ENCODE assay signal across 8 cellular contexts in the genomic region with DNA sequence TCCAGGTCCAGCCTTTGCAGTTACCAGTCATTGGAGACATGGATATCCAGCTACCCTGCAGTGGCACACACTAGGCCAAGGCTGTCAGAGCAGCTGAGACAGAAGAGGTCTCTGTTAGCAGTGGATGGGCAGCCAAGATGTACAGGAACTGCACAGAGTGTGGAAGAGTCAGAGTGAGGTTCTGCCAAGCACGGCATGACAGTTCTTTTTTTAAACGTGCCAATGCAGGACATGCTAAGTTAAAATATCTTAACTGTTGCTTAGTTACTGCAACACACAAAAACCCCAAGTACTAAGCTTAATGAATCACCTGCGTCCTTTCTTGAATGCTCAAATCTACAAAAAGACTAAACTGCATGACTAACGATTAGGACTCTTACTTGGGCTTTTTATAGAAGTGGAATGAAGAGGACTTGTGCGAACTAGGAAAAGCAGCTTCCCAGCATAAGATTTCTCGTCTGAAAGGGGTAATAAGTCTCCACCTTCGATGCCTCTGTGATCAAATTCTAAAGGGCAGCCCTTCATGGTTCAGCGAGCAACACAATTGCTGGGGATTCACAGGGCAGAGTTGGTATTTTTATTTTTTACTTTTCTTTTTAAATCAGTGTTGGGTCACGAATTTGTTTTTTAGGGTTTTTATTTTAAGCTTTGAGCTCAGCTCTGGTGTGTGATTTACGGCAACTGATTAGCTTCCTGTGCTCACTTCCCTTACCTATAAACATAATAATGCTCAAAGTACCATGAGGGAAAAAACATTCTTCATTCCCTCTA. TPM values are rescaled to one million over a fixed set of nuclear protein-coding genes. Genes with fewer than 3 reads are reported as not detected.
A peak's percentile ranks its signal among the peaks of the same experiment; 100 is the strongest.
DNase-seq lines count a peak whose midpoint lies in the region; ATAC-seq and TF ChIP-seq lines count a peak whose summit lies in the region.

No MANE protein-coding gene starts in this region.

- H3K9me1 ChIP-seq in IMR-90 (ENCODE audit: insufficient read depth, low read length), result peaks cover 10% of the 10 kb centered on the region

- peak overlapping the region in 1 of 2 experiments; percentile 49; a peak in 2 of 4 replicates for H4K8ac ChIP-seq in IMR-90 (ENCODE audit: low read depth in 2 of 2, low read length in 2 of 2)

- TF ChIP-seq RAD21 in IMR-90 (IDR thresholded peaks at IDR 0.05; ENCODE audit: low read length), result no peak

- H3K9ac ChIP-seq in IMR-90 (ENCODE audit: low read depth, low read length), result peak overlapping the region; percentile 41; the same call in 1 of the 2 replicates

- H2AK9ac ChIP-seq in IMR-90 (replicated peaks; ENCODE audit: low read depth, low read length, poor library complexity), result no peak overlapping the region

- POLR2A ChIA-PET in IMR-90 (lab: Charles Lee; ENCODE audit: unreplicated experiment), result interaction anchor here (0.6 kb wide), 1 partner anchor 19 kb away, joined by 3 read pairs; no protein-coding TSS in a partner anchor

- H2BK20ac ChIP-seq in IMR-90 (ENCODE audit: low read depth, low read length), result peak overlapping the region; percentile 2; the same call in 1 of the 2 replicates

- H3K4me2 ChIP-seq in IMR-90 (ENCODE audit: low read depth, low read length), result peak overlapping the region; percentile 61; the same call in 1 of the 2 replicates

- in situ Hi-C loops in IMR-90 (cut with MboI; ENCODE audit: low sequenced_read_pairs), result no loop called here

- BruUV-seq in IMR-90 (replicated peaks; lab: Mats Ljungman, UMichigan), result no TSS peak

- H3K23ac ChIP-seq in IMR-90 (ENCODE audit: low read depth, low read length), result peak overlapping the region; percentile 67

- TF ChIP-seq CTCF in IMR-90 (conservative IDR thresholded peaks at IDR 0.05; ENCODE audit: low read depth, low read length), result no peak
- TF ChIP-seq CTCF in adrenal gland (IDR thresholded peaks at IDR 0.05), result no peak
- no peak for TF ChIP-seq CTCF in right atrium auricular region (IDR thresholded peaks at IDR 0.05)
- no peak for TF ChIP-seq CTCF in spleen (IDR thresholded peaks at IDR 0.05 in 8 of 11, conservative IDR thresholded peaks at IDR 0.05 in 3 of 11)

- no peaks in the 10 kb centered on the region for H3K27me3 ChIP-seq in IMR-90 (ENCODE audit: control insufficient read depth, insufficient read depth, low read length)
- no peaks in the 10 kb centered on the region for H3K27me3 ChIP-seq in adrenal gland
- no peaks in the 10 kb centered on the region for H3K27me3 ChIP-seq in right atrium auricular region
- no peaks in the 10 kb centered on the region for H3K27me3 ChIP-seq in spleen (replicated peaks in 1 of 7)

- H2BK5ac ChIP-seq in IMR-90 (ENCODE audit: low read depth, low read length, poor library complexity, severe bottlenecking), result peak overlapping the region; percentile 92

- H3K4me3 ChIP-seq in IMR-90 (ENCODE audit: insufficient read depth, low read depth, low read length), result no peak overlapping the region
- peak overlapping the region in 1 of 4 donors; percentile 18 for H3K4me3 ChIP-seq in adrenal gland
- peak overlapping the region in 1 of 2 donors; percentile 9 for H3K4me3 ChIP-seq in right atrium auricular region
- H3K4me3 ChIP-seq in spleen, result peak overlapping the region in 1 of 8 donors; percentile 26

- DNase-seq in GM04503 (ENCODE audit: low read depth), result peak; percentile 95
- DNase-seq in IMR-90, result peak; percentile 94
- DNase-seq in adrenal gland, result peak in 4 of 7 donors; percentile 24 to 58 (median 38)
- DNase-seq in right atrium auricular region (ENCODE audit: low spot score), result no peak
- DNase-seq in spleen, result no peak
- no peak for DNase-seq in NCI-H1694 treated with DMSO at 0.1 percent for 48 hours (lab: John Stamatoyannopoulos, UW)
- DNase-seq in NCI-H1436 (lab: John Stamatoyannopoulos, UW), result no peak

- no peak overlapping the region for H4K5ac ChIP-seq in IMR-90 (ENCODE audit: low read depth, low read length)

- dilution Hi-C loops in IMR-90 (cut with HindIII; ENCODE audit: low sequenced_read_pairs, unreplicated experiment), result no loop called here

- H4K91ac ChIP-seq in IMR-90 (ENCODE audit: insufficient read depth, low read depth, low read length), result 0 out of 2 replicates have a peak overlapping the region, but pooled peaks have one; percentile 26

- H2BK15ac ChIP-seq in IMR-90 (ENCODE audit: low read depth, low read length), result no peak overlapping the region

- no peaks in the 10 kb centered on the region for H3K9me3 ChIP-seq in IMR-90 (ENCODE audit: control insufficient read depth, insufficient read depth, low read length)
- no peaks in the 10 kb centered on the region for H3K9me3 ChIP-seq in adrenal gland (replicated peaks in 1 of 3)
- H3K9me3 ChIP-seq in right atrium auricular region, result no peaks in the 10 kb centered on the region
- no peaks in the 10 kb centered on the region for H3K9me3 ChIP-seq in spleen

- intact Hi-C loops in IMR-90 (cut with micrococcal nuclease), result no loop called here
- intact Hi-C loops in adrenal gland (cut with DNase I), result no loop called here
- intact Hi-C loops in spleen (cut with DNase I; ENCODE audit: low total_unique reads), result no loop called here

- peak; percentile 32 for ATAC-seq in GM21390 (IDR thresholded peaks at IDR 0.05; ENCODE audit: unreplicated experiment)
- ATAC-seq in IMR-90 (ENCODE audit: low read depth), result peak; percentile 47

- peak overlapping the region; percentile 59 for H3K4ac ChIP-seq in IMR-90 (ENCODE audit: low read depth, low read length)

- peaks cover 4% of the 10 kb centered on the region; the same call in 1 of the 2 replicates for H4K20me1 ChIP-seq in IMR-90 (ENCODE audit: insufficient read depth, low read length)

- peaks cover 15% of the 10 kb centered on the region for H3K4me1 ChIP-seq in IMR-90 (ENCODE audit: control insufficient read depth, insufficient read depth, low read length)
- peaks cover 7 to 19% of the 10 kb centered on the region in 2 donors for H3K4me1 ChIP-seq in adrenal gland (replicated peaks in 1 of 2)
- H3K4me1 ChIP-seq in right atrium auricular region, result peaks cover 0 to 28% of the 10 kb centered on the region in 2 donors
- H3K4me1 ChIP-seq in spleen, result peaks cover 10 to 62% (median 21%) of the 10 kb centered on the region in 6 donors

- peaks cover 0 to 22% of the 10 kb centered on the region in 2 experiments; a peak in 2 of 4 replicates for H3K79me1 ChIP-seq in IMR-90 (ENCODE audit: low read depth in 1 of 2, low read length in 2 of 2)

- H2AFZ ChIP-seq in IMR-90 (replicated peaks; ENCODE audit: low read length, poor library complexity), result peak overlapping the region; percentile 15

- peak overlapping the region; percentile 66; the same call in 1 of the 2 replicates for H2AK5ac ChIP-seq in IMR-90 (ENCODE audit: low read depth, low read length)

- peak overlapping the region; percentile 68 for H3K14ac ChIP-seq in IMR-90 (replicated peaks; ENCODE audit: low read depth, low read length)

- H3K18ac ChIP-seq in IMR-90 (ENCODE audit: low read depth, low read length), result peak overlapping the region; percentile 46; the same call in 1 of the 2 replicates

- H3K36me3 ChIP-seq in IMR-90 (ENCODE audit: control insufficient read depth, insufficient read depth, low read length) (peaks cover 1% of the 10 kb centered on the region; the same call in 1 of the 2 replicates), adrenal gland (replicated peaks in 1 of 2) (no peaks in the 10 kb centered on the region), right atrium auricular region (peaks cover 3% of the 10 kb centered on the region), spleen (peaks cover 0 to 12% (median 3%) of the 10 kb centered on the region in 6 donors)

- TF ChIP-seq POLR2A in IMR-90 (IDR thresholded peaks at IDR 0.05; ENCODE audit: low read depth, low read length) (peak; percentile 47; the same call in 1 of the 2 replicates), adrenal gland (IDR thresholded peaks at IDR 0.05) (no peak), spleen (IDR thresholded peaks at IDR 0.05) (no peak)

- WGBS in IMR-90 (ENCODE audit: extremely low coverage in 2 of 2, insufficient read length in 1 of 2), 2 experiments, result no CpG with 5 or more reads among the region's 10 CpGs
- 9 to 12% (median 11%) methylated on average over 10 of the region's 10 CpGs for WGBS in adrenal gland, 4 donors
- 12 to 18% (median 16%) methylated on average over 10 of the region's 10 CpGs for WGBS in spleen, 5 donors

- CTCF ChIA-PET in IMR-90 (lab: Yijun Ruan, JAX), result interaction anchor here (0.6 to 1.6 kb wide), 2 partner anchors 21 to 101 kb away, joined by 3 to 10 read pairs; a partner anchor contains a TSS

- H3K56ac ChIP-seq in IMR-90 (ENCODE audit: extremely low read depth, insufficient read depth, low read length), result no peak overlapping the region; the same call in 1 of the 2 replicates

- peak overlapping the region; percentile 53; the same call in 1 of the 2 replicates for H2BK120ac ChIP-seq in IMR-90 (ENCODE audit: low read depth, low read length)

- H3K27ac ChIP-seq in IMR-90 (ENCODE audit: insufficient read depth, low read length) (peak overlapping the region; percentile 64), adrenal gland (peak overlapping the region in 3 of 5 donors; percentile 4 to 45 (median 24)), right atrium auricular region (peak overlapping the region; percentile 73 to 79), spleen (peak overlapping the region; percentile 16 to 71 (median 52))

RNA-seq across cellular contexts. Expression of a gene that starts 20.6 kb away (rescaled TPM):
- 37.2 and 44.8 TPM in 2 replicates for total RNA-seq in IMR-90 (2012; rRNA removed)
- 168 and 201 TPM in 2 replicates for polyA plus RNA-seq in IMR-90 (2012; rRNA removed)
- polyA plus RNA-seq in IMR-90 (2012; cell fraction: cytosol; rRNA removed), result 131 and 180 TPM in 2 replicates
- polyA plus RNA-seq in IMR-90 (2012; cell fraction: nucleus; rRNA removed; ENCODE audit: low replicate concordance), result 51.1 and 80.0 TPM in 2 replicates
- total RNA-seq in adrenal gland, result 100 to 1,000 TPM in 2 of 8 donors, 10 to 100 TPM in 6; 44.5 to 132 (median 85.2) TPM
- 100 to 1,000 TPM in 1 of 3 donors, 10 to 100 TPM in 2; 23.2 to 114 (median 25.0) TPM for polyA plus RNA-seq in adrenal gland
- total RNA-seq in right atrium auricular region, result 100 to 1,000 TPM in 1 of 2 donors, 10 to 100 TPM in 1; 81.2 to 111 TPM
- total RNA-seq in spleen, result 10 to 100 TPM; 49.8 to 72.5 (median 63.5) TPM
- 10 to 100 TPM; 20.8 to 28.9 (median 24.8) TPM for polyA plus RNA-seq in spleen

RNA-seq across cellular contexts. Expression of a gene that starts 45.0 kb away (rescaled TPM):
- total RNA-seq in IMR-90 (2012; rRNA removed) (12.7 and 21.7 TPM in 2 replicates), adrenal gland (10 to 100 TPM in 6 of 8 donors, 1 to 10 TPM in 2; 8.0 to 23.1 (median 15.9) TPM), right atrium auricular region (10 to 100 TPM; 13.1 to 13.6 TPM), spleen (10 to 100 TPM; 20.0 to 26.3 (median 23.8) TPM)
- polyA plus RNA-seq in IMR-90 (2012; rRNA removed) (3.3 and 4.6 TPM in 2 replicates), adrenal gland (10 to 100 TPM in 1 of 3 donors, 1 to 10 TPM in 2; 4.5 to 12.0 (median 6.4) TPM), spleen (1 to 10 TPM; 6.4 to 9.3 (median 7.7) TPM)
- 0.64 and 0.76 TPM in 2 replicates for polyA plus RNA-seq in IMR-90 (2012; cell fraction: cytosol; rRNA removed)
- 0.88 and 4.1 TPM in 2 replicates for polyA plus RNA-seq in IMR-90 (2012; cell fraction: nucleus; rRNA removed; ENCODE audit: low replicate concordance)

RNA-seq across cellular contexts. Expression of a gene that starts 45.2 kb away (rescaled TPM):
- 13.1 and 17.5 TPM in 2 replicates for total RNA-seq in IMR-90 (2012; rRNA removed)
- polyA plus RNA-seq in IMR-90 (2012; rRNA removed), result 3.7 and 4.4 TPM in 2 replicates
- 0.48 and 0.61 TPM in 2 replicates for polyA plus RNA-seq in IMR-90 (2012; cell fraction: cytosol; rRNA removed)
- polyA plus RNA-seq in IMR-90 (2012; cell fraction: nucleus; rRNA removed; ENCODE audit: low replicate concordance), result 0.27 and 1.9 TPM in 2 replicates
- total RNA-seq in adrenal gland, result 1 to 10 TPM; 1.6 to 6.3 (median 3.0) TPM
- 1 to 10 TPM in 2 of 3 donors, under 1 TPM in 1; 0.64 to 3.7 (median 1.9) TPM for polyA plus RNA-seq in adrenal gland
- total RNA-seq in right atrium auricular region, result under 1 TPM; 0.59 to 0.94 TPM
- 1 to 10 TPM; 2.8 to 6.3 (median 5.3) TPM for total RNA-seq in spleen
- 1 to 10 TPM; 1.4 to 2.9 (median 2.3) TPM for polyA plus RNA-seq in spleen

RNA-seq across cellular contexts. Expression of a gene that starts 57.0 kb away (rescaled TPM):
- total RNA-seq in IMR-90 (2012; rRNA removed), result 84.4 and 145 TPM in 2 replicates
- polyA plus RNA-seq in IMR-90 (2012; rRNA removed), result 171 and 200 TPM in 2 replicates
- 106 and 210 TPM in 2 replicates for polyA plus RNA-seq in IMR-90 (2012; cell fraction: cytosol; rRNA removed)
- 122 and 127 TPM in 2 replicates for polyA plus RNA-seq in IMR-90 (2012; cell fraction: nucleus; rRNA removed; ENCODE audit: low replicate concordance)
- total RNA-seq in adrenal gland, result 100 to 1,000 TPM in 5 of 8 donors, 10 to 100 TPM in 3; 44.3 to 248 (median 120) TPM
- polyA plus RNA-seq in adrenal gland, result 100 to 1,000 TPM in 2 of 3 donors, 10 to 100 TPM in 1; 46.6 to 241 (median 174) TPM
- 100 to 1,000 TPM; 178 to 184 TPM for total RNA-seq in right atrium auricular region
- total RNA-seq in spleen, result 10 to 100 TPM; 37.4 to 71.1 (median 48.8) TPM
- 100 to 1,000 TPM in 1 of 3 donors, 10 to 100 TPM in 2; 61.1 to 201 (median 69.1) TPM for polyA plus RNA-seq in spleen

Comparison
In these comparisons a context has a peak if more than half of its experiments do, and no peak if none do; other contexts are left out.
1. DNase-seq: peak in GM04503 (single experiment), IMR-90 (single experiment) and adrenal gland (4 of 7); none in right atrium auricular region (single experiment), spleen (single experiment), NCI-H1694 treated with DMSO at 0.1 percent for 48 hours (single experiment) and NCI-H1436 (single experiment).
2. H3K27ac ChIP-seq: peak in every context shown above with its lines; median percentile 76 in right atrium auricular region; 64 in IMR-90; 52 in spleen; 24 in adrenal gland.